1 cellular context compared by ENCODE assay signal in the genomic region with DNA sequence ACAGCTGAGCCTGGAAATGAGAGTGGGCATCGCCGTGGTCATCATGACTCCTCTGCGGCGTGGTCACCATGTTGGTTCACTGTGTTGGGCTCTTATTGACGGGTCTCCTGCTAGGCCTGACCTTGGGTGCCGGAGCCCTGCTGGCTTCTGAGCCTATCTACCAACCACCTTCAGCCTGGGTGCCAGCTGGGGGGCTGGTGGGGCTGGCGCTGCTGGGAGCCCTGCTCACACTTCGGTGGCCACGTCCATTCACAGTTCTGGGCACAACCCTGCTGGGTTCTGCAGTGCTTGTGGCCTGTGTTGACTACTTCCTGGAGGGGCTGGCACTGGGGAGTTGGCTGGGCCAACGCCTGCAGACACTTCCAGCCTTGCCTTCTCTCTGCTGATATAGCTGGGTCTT.
TF ChIP-seq lines count a peak whose summit lies in the region.

No MANE protein-coding gene starts in this region.

TF ChIP-seq in H1, 55 proteins besides CTCF, POLR2A, EP300 and RAD21:
- TF ChIP-seq RFX5 (IDR thresholded peaks at IDR 0.05; ENCODE audit: borderline replicate concordance, low read depth, low read length), result no peak
- no peak for TF ChIP-seq RBBP5 (IDR thresholded peaks at IDR 0.05; ENCODE audit: borderline replicate concordance, low read depth, low read length)
- no peak for TF ChIP-seq JUN (IDR thresholded peaks at IDR 0.05; ENCODE audit: low read depth, low read length)
- no peak for TF ChIP-seq SP2 (IDR thresholded peaks at IDR 0.05; ENCODE audit: low read length)
- no peak for TF ChIP-seq SP4 (IDR thresholded peaks at IDR 0.05; ENCODE audit: low read length)
- no peak for TF ChIP-seq CHD7 (IDR thresholded peaks at IDR 0.05; ENCODE audit: insufficient replicate concordance, low read length)
- TF ChIP-seq SIRT6 (IDR thresholded peaks at IDR 0.05; ENCODE audit: low read length), result no peak
- no peak for TF ChIP-seq YY1 (IDR thresholded peaks at IDR 0.05; ENCODE audit: low read depth, low read length)
- no peak for TF ChIP-seq SIX5 (IDR thresholded peaks at IDR 0.05; ENCODE audit: low read depth, low read length)
TF ChIP-seq in H1: peak in this region for 0.
